12 cellular contexts compared by ENCODE assay signal in genomic region chr3:9110802-9111201, GRCh38.
"Had no signal": no experiment of that assay in that cellular context is flagged by ENCODE, and none has a peak within 500 bp of the region (broad histone marks: within the 10 kb centered on the region; RNA-seq: fewer than 3 reads in every experiment).

No MANE protein-coding gene starts in this region.

- H3K27me3 ChIP-seq: ascending aorta, ovary, sigmoid colon, tibial artery had no signal

- H3K9me3 ChIP-seq: ascending aorta, ovary, sigmoid colon, tibial artery had no signal

- H3K27ac ChIP-seq: ascending aorta, ovary had no signal

- DNase-seq: activated CD4-positive, CD25-positive, alpha-beta regulatory T cell treated with anti-CD3 and anti-CD28 coated beads, Interleukin-2, amount 50 U/mL, for 72 hours; activated naive CD4-positive, alpha-beta T cell treated with Interleukin-2 at 50 U/mL for 16 hours; activated T-cell treated with anti-CD3 and anti-CD28 coated beads for 4 hours; hippocampal formation; left ventricle myocardium superior; mesenchymal stem cell; sigmoid colon; stimulated activated CD4-positive, alpha-beta T cell treated with anti-CD3 and anti-CD28 coated beads, Interleukin-1b, Interleukin-23, amount 100 ng/mL, for 48 hours; T-helper 1 cell; tibial artery had no signal

- H3K4me3 ChIP-seq: ascending aorta, ovary, sigmoid colon, tibial artery had no signal

- H3K36me3 ChIP-seq: ascending aorta, ovary, sigmoid colon, tibial artery had no signal
